8 cellular contexts compared by ENCODE assay signal in genomic region chr19:49580264-49581006, GRCh38. TPM values are rescaled to one million over a fixed set of nuclear protein-coding genes. Genes with fewer than 3 reads are reported as not detected.
A peak's percentile ranks its signal among the peaks of the same experiment; 100 is the strongest.
DNase-seq lines count a peak whose midpoint lies in the region; ATAC-seq lines count a peak whose summit lies in the region.

TSS of gene NOSIP (minus strand) at chr19:49580556. CDS start at chr19:49560691, 19,865 bp downstream.

- H3K9me3 ChIP-seq in CD4-positive, CD25-positive, alpha-beta regulatory T cell (ENCODE audit: control insufficient read depth in 2 of 2, low read length in 2 of 2), result no peaks in the 10 kb centered on the region

- H3K4me1 ChIP-seq in CD4-positive, CD25-positive, alpha-beta regulatory T cell (ENCODE audit: control insufficient read depth, insufficient read depth, low read length, poor library complexity, severe bottlenecking), result peaks cover 28% of the 10 kb centered on the region

- peak within 1 kb of the TSS; percentile 92 to 100 (median 96) for H3K27ac Mint-ChIP-seq in CD4-positive, CD25-positive, alpha-beta regulatory T cell

- peaks cover 15% of the 10 kb centered on the region for H3K36me3 ChIP-seq in CD4-positive, CD25-positive, alpha-beta regulatory T cell (ENCODE audit: control insufficient read depth, insufficient read depth, low read length)

- no peaks in the 10 kb centered on the region for H3K27me3 ChIP-seq in CD4-positive, CD25-positive, alpha-beta regulatory T cell (ENCODE audit: control insufficient read depth, insufficient read depth, low read length)

- H3K4me3 Mint-ChIP-seq in CD4-positive, CD25-positive, alpha-beta regulatory T cell, result peak within 1 kb of the TSS; percentile 88 to 97 (median 95)

- H3K27me3 Mint-ChIP-seq in CD4-positive, CD25-positive, alpha-beta regulatory T cell, result no peaks in the 10 kb centered on the region

- peak within 1 kb of the TSS; percentile 94 for H3K4me3 ChIP-seq in CD4-positive, CD25-positive, alpha-beta regulatory T cell (ENCODE audit: low read depth, low read length)

- peaks cover 16 to 40% (median 28%) of the 10 kb centered on the region in 4 donors for H3K4me1 Mint-ChIP-seq in CD4-positive, CD25-positive, alpha-beta regulatory T cell

- peak; percentile 98 to 100 for ATAC-seq in CD4-positive, CD25-positive, alpha-beta regulatory T cell (ENCODE audit: low read depth in 2 of 2)
- ATAC-seq in GM19463 (IDR thresholded peaks at IDR 0.05; ENCODE audit: unreplicated experiment), result peak; percentile 87

- H3K36me3 Mint-ChIP-seq in CD4-positive, CD25-positive, alpha-beta regulatory T cell, result peaks cover 6% of the 10 kb centered on the region

- peak within 1 kb of the TSS; percentile 71 for H3K27ac ChIP-seq in CD4-positive, CD25-positive, alpha-beta regulatory T cell (ENCODE audit: insufficient read depth, low read length, poor library complexity, severe bottlenecking)

- peak; percentile 94 to 98 (median 95) for DNase-seq in CD4-positive, CD25-positive, alpha-beta regulatory T cell
- DNase-seq in HS-5 (ENCODE audit: low read depth) (peak; percentile 86), NOMO-1 (lab: John Stamatoyannopoulos, UW; ENCODE audit: unreplicated experiment in 2 of 2) (peak; percentile 93), medulla oblongata (ENCODE audit: extremely low spot score) (peak; percentile 98)
- peak; percentile 97 for DNase-seq in activated CD8-positive, alpha-beta memory T cell treated with anti-CD3 and anti-CD28 coated beads for 24 hours
- peak; percentile 91 for DNase-seq in effector CD8-positive, alpha-beta T cell (lab: John Stamatoyannopoulos, UW)
- DNase-seq in stimulated activated CD4-positive, alpha-beta T cell treated with anti-CD3 and anti-CD28 coated beads, TNF-alpha, amount 100 ng/mL, for 48 hours (ENCODE audit: low read depth in 3 of 3), result peak; percentile 95 to 96 (median 95)

- peaks cover 0 to 1% (median 0%) of the 10 kb centered on the region in 7 donors for H3K9me3 Mint-ChIP-seq in CD4-positive, CD25-positive, alpha-beta regulatory T cell

RNA-seq across cellular contexts. Expression of gene NOSIP, which starts in this region (rescaled TPM):
- 124 TPM for total RNA-seq in CD4-positive, CD25-positive, alpha-beta regulatory T cell
- 100 to 1,000 TPM; 262 to 385 (median 285) TPM for polyA plus RNA-seq in CD4-positive, CD25-positive, alpha-beta regulatory T cell

Comparison
In these comparisons a context has a peak if more than half of its experiments do, and no peak if none do; other contexts are left out.
1. Peak in every context shown above with its lines: DNase-seq, ATAC-seq, H3K4me3 ChIP-seq and H3K27ac ChIP-seq.